ENCODE assay signal across 9 cellular contexts in genomic region chr4:139736257-139736626, GRCh38.
DNase-seq lines count a peak whose midpoint lies in the region; ATAC-seq lines count a peak whose summit lies in the region.
"Had no signal": no experiment of that assay in that cellular context is flagged by ENCODE, and none has a peak within 500 bp of the region (broad histone marks: within the 10 kb centered on the region; RNA-seq: fewer than 3 reads in every experiment).

No MANE protein-coding gene starts in this region.

- H3K4me3 Mint-ChIP-seq in activated CD4-positive, alpha-beta memory T cell treated with anti-CD3 and anti-CD28 coated beads for 36 hours: no peak overlapping the region
- no peak overlapping the region for H3K4me3 Mint-ChIP-seq in activated CD4-positive, alpha-beta memory T cell treated with anti-CD3 and anti-CD28 coated beads, Interleukin-2, amount 10 ng/mL, durations not matched to agents 7 days and 5 days
- H3K4me3 Mint-ChIP-seq in activated naive CD8-positive, alpha-beta T cell treated with anti-CD3 and anti-CD28 coated beads for 36 hours: peak overlapping the region; percentile 1
- H3K4me3 Mint-ChIP-seq in stimulated activated naive CD8-positive, alpha-beta T cell treated with anti-CD3 and anti-CD28 coated beads, Interleukin-15, amount 100 ng/mL, for 72 hours: peak overlapping the region; percentile 55 to 70

- ATAC-seq in stimulated activated naive CD8-positive, alpha-beta T cell treated with anti-CD3 and anti-CD28 coated beads, Interleukin-15, amount 100 ng/mL, for 72 hours: no peak

- H3K27ac Mint-ChIP-seq in activated CD4-positive, alpha-beta memory T cell treated with anti-CD3 and anti-CD28 coated beads for 36 hours: no peak overlapping the region
- no peak overlapping the region for H3K27ac Mint-ChIP-seq in activated CD4-positive, alpha-beta memory T cell treated with anti-CD3 and anti-CD28 coated beads, Interleukin-2, amount 10 ng/mL, durations not matched to agents 7 days and 5 days
- no peak overlapping the region for H3K27ac Mint-ChIP-seq in activated naive CD8-positive, alpha-beta T cell treated with anti-CD3 and anti-CD28 coated beads for 36 hours
- H3K27ac Mint-ChIP-seq in stimulated activated naive CD8-positive, alpha-beta T cell treated with anti-CD3 and anti-CD28 coated beads, Interleukin-15, amount 100 ng/mL, for 72 hours: no peak overlapping the region

- POLR2A ChIA-PET in activated CD4-positive, alpha-beta memory T cell treated with anti-CD3 and anti-CD28 coated beads for 36 hours (lab: Charles Lee): no interaction called here
- POLR2A ChIA-PET in activated CD4-positive, alpha-beta memory T cell treated with anti-CD3 and anti-CD28 coated beads, Interleukin-2, amount 10 ng/mL, durations not matched to agents 7 days and 5 days (lab: Charles Lee): no interaction called here

- peaks cover 40% of the 10 kb centered on the region for H3K27me3 Mint-ChIP-seq in activated CD4-positive, alpha-beta memory T cell treated with anti-CD3 and anti-CD28 coated beads for 36 hours
- peaks cover 50% of the 10 kb centered on the region for H3K27me3 Mint-ChIP-seq in activated CD4-positive, alpha-beta memory T cell treated with anti-CD3 and anti-CD28 coated beads, Interleukin-2, amount 10 ng/mL, durations not matched to agents 7 days and 5 days
- H3K27me3 Mint-ChIP-seq in activated naive CD8-positive, alpha-beta T cell treated with anti-CD3 and anti-CD28 coated beads for 36 hours: peaks cover 45% of the 10 kb centered on the region
- H3K27me3 Mint-ChIP-seq in stimulated activated naive CD8-positive, alpha-beta T cell treated with anti-CD3 and anti-CD28 coated beads, Interleukin-15, amount 100 ng/mL, for 72 hours: peaks cover 41% of the 10 kb centered on the region

- intact Hi-C loops in activated CD4-positive, alpha-beta memory T cell treated with anti-CD3 and anti-CD28 coated beads for 36 hours (cut with micrococcal nuclease): loop anchor here (5.0 to 10.0 kb wide), 4 partner anchors 79 to 639 kb away; partner anchors contain the start of genes MAML3 and SCOC

- CTCF ChIA-PET in activated CD4-positive, alpha-beta memory T cell treated with anti-CD3 and anti-CD28 coated beads for 36 hours (lab: Charles Lee): interaction anchor here (1.1 to 1.2 kb wide), 2 partner anchors 9 to 873 kb away, joined by 3 to 4 read pairs; no protein-coding TSS in a partner anchor
- CTCF ChIA-PET in activated CD4-positive, alpha-beta memory T cell treated with anti-CD3 and anti-CD28 coated beads, Interleukin-2, amount 10 ng/mL, durations not matched to agents 7 days and 5 days (lab: Charles Lee): interaction anchor here (0.7 kb wide), 1 partner anchor 313 kb away, joined by 3 read pairs; no protein-coding TSS in a partner anchor

- H3K36me3 Mint-ChIP-seq in activated CD4-positive, alpha-beta memory T cell treated with anti-CD3 and anti-CD28 coated beads for 36 hours: no peaks in the 10 kb centered on the region
- no peaks in the 10 kb centered on the region for H3K36me3 Mint-ChIP-seq in activated CD4-positive, alpha-beta memory T cell treated with anti-CD3 and anti-CD28 coated beads, Interleukin-2, amount 10 ng/mL, durations not matched to agents 7 days and 5 days (ENCODE audit: low read depth)
- H3K36me3 Mint-ChIP-seq in activated naive CD8-positive, alpha-beta T cell treated with anti-CD3 and anti-CD28 coated beads for 36 hours: no peaks in the 10 kb centered on the region

- H3K4me1 Mint-ChIP-seq in activated CD4-positive, alpha-beta memory T cell treated with anti-CD3 and anti-CD28 coated beads for 36 hours (ENCODE audit: low read depth): peaks cover 16% of the 10 kb centered on the region
- peaks cover 12% of the 10 kb centered on the region for H3K4me1 Mint-ChIP-seq in activated CD4-positive, alpha-beta memory T cell treated with anti-CD3 and anti-CD28 coated beads, Interleukin-2, amount 10 ng/mL, durations not matched to agents 7 days and 5 days
- H3K4me1 Mint-ChIP-seq in activated naive CD8-positive, alpha-beta T cell treated with anti-CD3 and anti-CD28 coated beads for 36 hours: peaks cover 18% of the 10 kb centered on the region
- H3K4me1 Mint-ChIP-seq in stimulated activated naive CD8-positive, alpha-beta T cell treated with anti-CD3 and anti-CD28 coated beads, Interleukin-15, amount 100 ng/mL, for 72 hours: peaks cover 36% of the 10 kb centered on the region

- peak; percentile 36 for DNase-seq in activated CD4-positive, alpha-beta memory T cell treated with anti-CD3 and anti-CD28 coated beads for 36 hours
- DNase-seq in activated CD4-positive, alpha-beta memory T cell treated with anti-CD3 and anti-CD28 coated beads, Interleukin-2, amount 10 ng/mL, durations not matched to agents 7 days and 5 days: no peak
- DNase-seq in activated naive CD8-positive, alpha-beta T cell treated with anti-CD3 and anti-CD28 coated beads for 36 hours: peak; percentile 12
- DNase-seq in left kidney (ENCODE audit: low read depth, low spot score): peak; percentile 39
- DNase-seq in stimulated activated naive CD8-positive, alpha-beta T cell treated with anti-CD3 and anti-CD28 coated beads, Interleukin-15, amount 100 ng/mL, for 72 hours: no peak
- DNase-seq in iPS-NIHi7 (ENCODE audit: extremely low spot score): no peak
- DNase-seq in HUDEP-2 (lab: John Stamatoyannopoulos, UW; ENCODE audit: unreplicated experiment in 76 of 76): no peak
- no peak for DNase-seq in GM19238 (ENCODE audit: insufficient read length, low spot score)
- DNase-seq: MV-4-11 had no signal

- no peaks in the 10 kb centered on the region for H3K9me3 Mint-ChIP-seq in activated CD4-positive, alpha-beta memory T cell treated with anti-CD3 and anti-CD28 coated beads for 36 hours
- no peaks in the 10 kb centered on the region for H3K9me3 Mint-ChIP-seq in activated CD4-positive, alpha-beta memory T cell treated with anti-CD3 and anti-CD28 coated beads, Interleukin-2, amount 10 ng/mL, durations not matched to agents 7 days and 5 days
- no peaks in the 10 kb centered on the region for H3K9me3 Mint-ChIP-seq in activated naive CD8-positive, alpha-beta T cell treated with anti-CD3 and anti-CD28 coated beads for 36 hours
- H3K9me3 Mint-ChIP-seq in stimulated activated naive CD8-positive, alpha-beta T cell treated with anti-CD3 and anti-CD28 coated beads, Interleukin-15, amount 100 ng/mL, for 72 hours: no peaks in the 10 kb centered on the region

Comparison
In these comparisons a context has a peak if more than half of its experiments do, and no peak if none do; other contexts are left out.
1. DNase-seq: peak in activated CD4-positive, alpha-beta memory T cell treated with anti-CD3 and anti-CD28 coated beads for 36 hours (single experiment), activated naive CD8-positive, alpha-beta T cell treated with anti-CD3 and anti-CD28 coated beads for 36 hours (single experiment) and left kidney (single experiment); none in activated CD4-positive, alpha-beta memory T cell treated with anti-CD3 and anti-CD28 coated beads, Interleukin-2, amount 10 ng/mL, durations not matched to agents 7 days and 5 days (single experiment), stimulated activated naive CD8-positive, alpha-beta T cell treated with anti-CD3 and anti-CD28 coated beads, Interleukin-15, amount 100 ng/mL, for 72 hours (0 of 2), iPS-NIHi7 (single experiment), HUDEP-2 (0 of 76) and GM19238 (single experiment).
2. H3K4me3 Mint-ChIP-seq: peak in activated naive CD8-positive, alpha-beta T cell treated with anti-CD3 and anti-CD28 coated beads for 36 hours (single experiment) and stimulated activated naive CD8-positive, alpha-beta T cell treated with anti-CD3 and anti-CD28 coated beads, Interleukin-15, amount 100 ng/mL, for 72 hours (2 of 2); none in activated CD4-positive, alpha-beta memory T cell treated with anti-CD3 and anti-CD28 coated beads for 36 hours (single experiment) and activated CD4-positive, alpha-beta memory T cell treated with anti-CD3 and anti-CD28 coated beads, Interleukin-2, amount 10 ng/mL, durations not matched to agents 7 days and 5 days (single experiment).